ENCODE assay signal across 19 cellular contexts in the genomic region with DNA sequence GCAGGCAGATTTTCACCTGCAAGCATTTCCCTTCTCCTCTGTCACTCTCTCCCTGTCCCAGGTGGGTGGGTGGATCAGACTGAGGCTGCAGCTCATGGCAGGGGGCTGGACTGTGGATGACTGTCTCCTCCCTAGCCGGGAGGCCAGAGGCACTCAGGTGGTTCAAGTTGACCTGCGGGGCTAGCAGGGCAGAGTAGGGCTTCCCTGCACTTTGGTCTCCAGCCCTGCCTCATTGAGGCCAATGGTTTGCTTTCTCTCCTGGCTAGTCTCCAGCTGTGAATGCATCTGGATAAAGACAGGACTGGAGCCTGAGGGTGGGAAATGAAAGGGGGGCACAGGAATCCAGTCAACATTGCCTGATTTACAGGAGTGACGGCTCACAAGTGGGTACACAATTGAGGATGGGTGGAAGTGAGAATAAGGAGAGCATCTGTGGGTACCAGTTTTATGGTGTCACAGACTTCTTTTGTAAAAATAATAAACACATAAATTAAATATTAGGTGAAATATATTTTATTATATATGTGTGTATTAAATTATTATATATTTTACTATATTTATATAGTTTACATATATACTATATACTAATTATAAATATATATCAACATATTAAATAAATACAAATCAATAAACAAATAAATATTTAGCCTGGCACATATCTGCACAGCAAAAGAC. TPM values are rescaled to one million over a fixed set of nuclear protein-coding genes. Genes with fewer than 3 reads are reported as not detected.
DNase-seq lines count a peak whose midpoint lies in the region; ATAC-seq, FAIRE-seq and TF ChIP-seq lines count a peak whose summit lies in the region.
"Had no signal": no experiment of that assay in that cellular context is flagged by ENCODE, and none has a peak within 500 bp of the region (broad histone marks: within the 10 kb centered on the region; RNA-seq: fewer than 3 reads in every experiment).

No MANE protein-coding gene starts in this region.

- H3K4me1 Mint-ChIP-seq in T-helper 2 cell treated with Interferon-gamma antibody and Interleukin-4, amounts not matched to agents 5 μg/mL and 100 μg/mL, for 36 hours (ENCODE audit: low read depth) = peaks cover 82% of the 10 kb centered on the region

- ATAC-seq in GM21619 (IDR thresholded peaks at IDR 0.05; ENCODE audit: unreplicated experiment) (no peak), GM18505 (IDR thresholded peaks at IDR 0.05; ENCODE audit: unreplicated experiment) (no peak)

- H3K9ac ChIP-seq in BLaER1 treated with 17β-estradiol and CSF1 and Interleukin-3, amounts not matched to agents 10 nM and 100 nM = 0 out of 22 replicates have a peak overlapping the region, but pooled peaks of 3 of the 11 experiments have one; percentile 20 to 29 (median 22)
- H3K9ac ChIP-seq in kidney (ENCODE audit: low read length in 2 of 2) = no peak overlapping the region
- H3K9ac ChIP-seq: parathyroid adenoma had no signal

- peaks cover 0 to 19% (median 0%) of the 10 kb centered on the region in 11 experiments; a peak in 7 of 22 replicates for H4K20me1 ChIP-seq in BLaER1 treated with 17β-estradiol and CSF1 and Interleukin-3, amounts not matched to agents 10 nM and 100 nM

- intact Hi-C loops in kidney (cut with DNase I) = no loop called here

- peaks cover 38 to 96% (median 92%) of the 10 kb centered on the region in 10 experiments for H3K4me1 ChIP-seq in BLaER1 treated with 17β-estradiol and CSF1 and Interleukin-3, amounts not matched to agents 10 nM and 100 nM
- peaks cover 9 to 10% of the 10 kb centered on the region in 2 donors for H3K4me1 ChIP-seq in kidney (ENCODE audit: control insufficient read depth in 1 of 2, insufficient read depth in 1 of 2, low read depth in 1 of 2, low read length in 2 of 2)
- H3K4me1 ChIP-seq: parathyroid adenoma, uterus had no signal

- no peak overlapping the region for H3K4me3 ChIP-seq in BLaER1 treated with 17β-estradiol and CSF1 and Interleukin-3, amounts not matched to agents 10 nM and 100 nM
- H3K4me3 ChIP-seq in kidney (ENCODE audit: low read length in 2 of 2) = no peak overlapping the region
- H3K4me3 ChIP-seq: left ventricle myocardium inferior, uterus had no signal

- FAIRE-seq in RCC 7860 (lab: Jason Lieb, UNC) (peak; percentile 55), kidney (lab: Jason Lieb, UNC) (peak; percentile 3)
- FAIRE-seq: astrocyte, GM12891 had no signal

- peak overlapping the region; percentile 69 for H3K4me3 Mint-ChIP-seq in T-helper 2 cell treated with Interferon-gamma antibody and Interleukin-4, amounts not matched to agents 5 μg/mL and 100 μg/mL, for 36 hours
- H3K4me3 Mint-ChIP-seq: activated B cell treated with CpG ODN at 0.5 μM for 24 hours had no signal

- peak overlapping the region; percentile 92 for H3K27ac Mint-ChIP-seq in T-helper 2 cell treated with Interferon-gamma antibody and Interleukin-4, amounts not matched to agents 5 μg/mL and 100 μg/mL, for 36 hours
- H3K27ac Mint-ChIP-seq: activated B cell treated with CpG ODN at 0.5 μM for 24 hours had no signal

- no peaks in the 10 kb centered on the region for H3K27me3 Mint-ChIP-seq in T-helper 2 cell treated with Interferon-gamma antibody and Interleukin-4, amounts not matched to agents 5 μg/mL and 100 μg/mL, for 36 hours (ENCODE audit: low read depth)
- H3K27me3 Mint-ChIP-seq: activated B cell treated with CpG ODN at 0.5 μM for 24 hours had no signal

- no peak for DNase-seq in T-helper 2 cell treated with Interferon-gamma antibody and Interleukin-4, amounts not matched to agents 5 μg/mL and 100 μg/mL, for 36 hours (ENCODE audit: low spot score)
- DNase-seq in T-helper 2 cell (no peak), RCC 7860 (ENCODE audit: low spot score) (no peak), kidney (no peak), glomerular visceral epithelial cell (ENCODE audit: extremely low spot score) (no peak)
- DNase-seq: activated B cell treated with CpG ODN at 0.5 μM for 24 hours; foreskin melanocyte; H7; left ventricle myocardium inferior; NCI-H1417 treated with DMSO at 0.1 percent for 48 hours; NCI-H226; NK-92 treated with Interleukin-12 subunit alpha and Interleukin-12 subunit beta, amount 100 ng/mL, for 24 hours; uterus had no signal

- TF ChIP-seq CTCF in kidney (IDR thresholded peaks at IDR 0.05; ENCODE audit: borderline replicate concordance, extremely low read depth, insufficient read depth) = no peak

- H3K36me3 ChIP-seq in BLaER1 treated with 17β-estradiol and CSF1 and Interleukin-3, amounts not matched to agents 10 nM and 100 nM = peaks cover 0 to 80% (median 62%) of the 10 kb centered on the region in 11 experiments; a peak in 19 of 22 replicates
- H3K36me3 ChIP-seq in kidney (ENCODE audit: control insufficient read depth in 1 of 2, insufficient read depth in 2 of 2, low read length in 2 of 2) = no peaks in the 10 kb centered on the region
- H3K36me3 ChIP-seq: left ventricle myocardium inferior, uterus had no signal

- peaks cover 43% of the 10 kb centered on the region for H3K36me3 Mint-ChIP-seq in T-helper 2 cell treated with Interferon-gamma antibody and Interleukin-4, amounts not matched to agents 5 μg/mL and 100 μg/mL, for 36 hours (ENCODE audit: low read depth)

- TF ChIP-seq POLR2A in GM18505 (IDR thresholded peaks at IDR 0.05; ENCODE audit: borderline replicate concordance, extremely low read depth, insufficient read depth, insufficient read length) = no peak

- H3K9me3 ChIP-seq in BLaER1 treated with 17β-estradiol and CSF1 and Interleukin-3, amounts not matched to agents 10 nM and 100 nM (replicated peaks in 1 of 11) = peaks cover 0 to 7% (median 0%) of the 10 kb centered on the region in 11 experiments; a peak in 6 of 22 replicates
- H3K9me3 ChIP-seq in kidney (ENCODE audit: control insufficient read depth in 1 of 2, low read length in 2 of 2) = no peaks in the 10 kb centered on the region
- H3K9me3 ChIP-seq: left ventricle myocardium inferior, uterus had no signal

- H3K4me2 ChIP-seq in BLaER1 treated with 17β-estradiol and CSF1 and Interleukin-3, amounts not matched to agents 10 nM and 100 nM = peak overlapping the region in 8 of 11 experiments; percentile 45 to 96 (median 80); a peak in 16 of 22 replicates

- H3K9me3 Mint-ChIP-seq in T-helper 2 cell treated with Interferon-gamma antibody and Interleukin-4, amounts not matched to agents 5 μg/mL and 100 μg/mL, for 36 hours = no peaks in the 10 kb centered on the region

- H3K27me3 ChIP-seq in BLaER1 treated with 17β-estradiol and CSF1 and Interleukin-3, amounts not matched to agents 10 nM and 100 nM = no peaks in the 10 kb centered on the region
- H3K27me3 ChIP-seq: uterus had no signal

- H3K27ac ChIP-seq in BLaER1 treated with 17β-estradiol and CSF1 and Interleukin-3, amounts not matched to agents 10 nM and 100 nM = peak overlapping the region in 8 of 11 experiments; percentile 93 to 97 (median 96); a peak in 16 of 22 replicates
- H3K27ac ChIP-seq in kidney (ENCODE audit: low read depth in 2 of 2, low read length in 2 of 2) = no peak overlapping the region
- H3K27ac ChIP-seq: left ventricle myocardium inferior, parathyroid adenoma, uterus had no signal

RNA-seq across cellular contexts. Expression of a gene that starts 25.6 kb away (rescaled TPM):
- 58.0 TPM for total RNA-seq in kidney
- 1.3 TPM for polyA plus RNA-seq in kidney (ENCODE audit: insufficient read depth, low read depth, low replicate concordance)

Comparison
In these comparisons a context has a peak if more than half of its experiments do, and no peak if none do; other contexts are left out.
1. H3K27ac ChIP-seq: peak in BLaER1 treated with 17β-estradiol and CSF1 and Interleukin-3, amounts not matched to agents 10 nM and 100 nM (8 of 11); none in kidney (0 of 2).